ENCODE assay signal across 5 cellular contexts in the genomic region with DNA sequence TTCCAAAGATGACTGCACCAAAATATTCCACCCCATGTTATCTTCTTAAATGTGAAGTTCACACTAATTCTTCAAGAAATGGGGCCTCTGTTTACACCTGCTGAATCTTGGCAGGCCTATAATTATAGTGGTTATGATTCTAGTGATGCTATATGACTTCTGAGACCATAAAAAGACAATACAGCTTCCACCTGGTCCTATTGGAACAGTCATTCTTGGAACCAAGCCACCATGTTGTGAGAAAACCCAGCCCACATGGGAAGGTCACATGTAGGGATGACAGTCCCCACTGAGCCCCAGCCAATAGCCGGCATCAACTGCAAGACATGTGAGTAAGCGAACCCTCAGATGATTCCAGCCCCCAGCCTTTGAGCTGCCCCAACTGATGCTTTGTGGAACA.
"Had no signal": no experiment of that assay in that cellular context is flagged by ENCODE, and none has a peak within 500 bp of the region (broad histone marks: within the 10 kb centered on the region; RNA-seq: fewer than 3 reads in every experiment).

No MANE protein-coding gene starts in this region.

- ATAC-seq: GM23338, K562 had no signal

- DNase-seq: H9, HCEC 1CT, IMR-90 had no signal
